Comparison of ENCODE assay signal across 34 cellular contexts in genomic region chr6:55895972-55896371, GRCh38. TPM values are rescaled to one million over a fixed set of nuclear protein-coding genes. Genes with fewer than 3 reads are reported as not detected.
"Had no signal": no experiment of that assay in that cellular context is flagged by ENCODE, and none has a peak within 500 bp of the region (broad histone marks: within the 10 kb centered on the region; RNA-seq: fewer than 3 reads in every experiment).

No MANE protein-coding gene starts in this region.

- DNase-seq: activated CD4-positive, alpha-beta T cell treated with anti-CD3 and anti-CD28 coated beads, Interleukin-2, amount 10 ng/mL, durations not matched to agents 24 days and 14 days; activated CD4-positive, alpha-beta T cell treated with anti-CD3 and anti-CD28 coated beads, Interleukin-2, amount 50 U/mL, for 4 hours; activated CD8-positive, alpha-beta T cell treated with anti-CD3 and anti-CD28 coated beads for 36 hours; activated gamma-delta T cell; activated naive CD4-positive, alpha-beta T cell treated with Interleukin-2 at 50 U/mL for 16 hours; activated naive CD8-positive, alpha-beta T cell treated with anti-CD3 and anti-CD28 coated beads, Interleukin-2, amount 10 ng/mL, durations not matched to agents 7 days and 5 days; activated T-cell treated with anti-CD3 and anti-CD28 coated beads, Interleukin-2, amount 50 U/mL, for 1 hour; amygdala; Karpas-422; KBM-7; MG63; NCI-H1048; NCI-H1105 treated with DMSO at 0.1 percent for 48 hours; NCI-H1436; NCI-H1694; NCI-H1930; NCI-H2081 treated with DMSO at 0.1 percent for 48 hours; NCI-H2171; NCI-H2227 treated with DMSO at 0.1 percent for 48 hours; NCI-H446; NCI-H524 treated with DMSO at 0.1 percent for 48 hours; Right ventricle myocardium superior; SW 1271; T1000 had no signal

- H3K27ac Mint-ChIP-seq: activated CD4-positive, alpha-beta T cell treated with anti-CD3 and anti-CD28 coated beads, Interleukin-2, amount 10 ng/mL, durations not matched to agents 24 days and 14 days; activated CD8-positive, alpha-beta T cell treated with anti-CD3 and anti-CD28 coated beads for 36 hours; activated naive CD4-positive, alpha-beta T cell treated with anti-CD3 and anti-CD28 coated beads, Interleukin-2, amount 50 U/mL, for 24 hours; activated naive CD8-positive, alpha-beta T cell treated with anti-CD3 and anti-CD28 coated beads, Interleukin-2, amount 10 ng/mL, durations not matched to agents 7 days and 5 days; activated T-helper 2 cell treated with anti-CD3 and anti-CD28 coated beads, Interferon-gamma antibody, Interleukin-2, Interleukin-4, amounts not matched to agents 10 μg/mL and 5 μg/mL and 100 μg/mL, durations not matched to agents 14 hours and 24 hours and 36 hours had no signal

- H3K36me3 Mint-ChIP-seq: activated naive CD8-positive, alpha-beta T cell treated with anti-CD3 and anti-CD28 coated beads, Interleukin-2, amount 10 ng/mL, durations not matched to agents 7 days and 5 days had no signal

- H3K4me3 Mint-ChIP-seq: activated CD4-positive, alpha-beta T cell treated with anti-CD3 and anti-CD28 coated beads, Interleukin-2, amount 10 ng/mL, durations not matched to agents 24 days and 14 days; activated CD8-positive, alpha-beta T cell treated with anti-CD3 and anti-CD28 coated beads for 36 hours; activated naive CD4-positive, alpha-beta T cell treated with anti-CD3 and anti-CD28 coated beads, Interleukin-2, amount 50 U/mL, for 24 hours; activated naive CD8-positive, alpha-beta T cell treated with anti-CD3 and anti-CD28 coated beads, Interleukin-2, amount 10 ng/mL, durations not matched to agents 7 days and 5 days; central memory CD8-positive, alpha-beta T cell had no signal

- H3K27ac ChIP-seq: ascending aorta, cardiac muscle cell had no signal

- H3K9me3 Mint-ChIP-seq: activated CD4-positive, alpha-beta T cell treated with anti-CD3 and anti-CD28 coated beads, Interleukin-2, amount 10 ng/mL, durations not matched to agents 24 days and 14 days had no signal

- H3K27me3 Mint-ChIP-seq: activated CD4-positive, alpha-beta T cell treated with anti-CD3 and anti-CD28 coated beads, Interleukin-2, amount 10 ng/mL, durations not matched to agents 24 days and 14 days; activated CD8-positive, alpha-beta T cell treated with anti-CD3 and anti-CD28 coated beads for 36 hours; activated naive CD4-positive, alpha-beta T cell treated with anti-CD3 and anti-CD28 coated beads, Interleukin-2, amount 50 U/mL, for 24 hours; activated naive CD8-positive, alpha-beta T cell treated with anti-CD3 and anti-CD28 coated beads, Interleukin-2, amount 10 ng/mL, durations not matched to agents 7 days and 5 days; central memory CD8-positive, alpha-beta T cell had no signal

- H3K4me1 Mint-ChIP-seq: activated CD4-positive, alpha-beta T cell treated with anti-CD3 and anti-CD28 coated beads, Interleukin-2, amount 10 ng/mL, durations not matched to agents 24 days and 14 days; activated naive CD4-positive, alpha-beta T cell treated with anti-CD3 and anti-CD28 coated beads, Interleukin-2, amount 50 U/mL, for 24 hours; activated naive CD8-positive, alpha-beta T cell treated with anti-CD3 and anti-CD28 coated beads, Interleukin-2, amount 10 ng/mL, durations not matched to agents 7 days and 5 days; central memory CD8-positive, alpha-beta T cell had no signal

RNA-seq across cellular contexts. Expression of gene BMP5, which starts 20.6 kb away (rescaled TPM):
- total RNA-seq: activated CD4-positive, alpha-beta T cell treated with anti-CD3 and anti-CD28 coated beads, Interleukin-2, amount 10 ng/mL, durations not matched to agents 24 days and 14 days; activated CD8-positive, alpha-beta memory T cell treated with anti-CD3 and anti-CD28 coated beads for 36 hours; activated CD8-positive, alpha-beta T cell treated with anti-CD3 and anti-CD28 coated beads for 36 hours; activated naive CD8-positive, alpha-beta T cell treated with anti-CD3 and anti-CD28 coated beads, Interleukin-2, amount 10 ng/mL, durations not matched to agents 7 days and 5 days; activated T-helper 2 cell treated with anti-CD3 and anti-CD28 coated beads, Interferon-gamma antibody, Interleukin-2, Interleukin-4, amounts not matched to agents 10 μg/mL and 5 μg/mL and 100 μg/mL, durations not matched to agents 14 hours and 24 hours and 36 hours; ascending aorta; chondrocyte; OCI-LY7; T-helper 1 cell treated with Interleukin-12 subunit alpha and Interleukin-12 subunit beta and Interleukin-4 antibody, amounts not matched to agents 30 ng/mL and 1 ng/mL, for 36 hours; T-helper 2 cell treated with Interferon-gamma antibody and Interleukin-4, amounts not matched to agents 100 ng/mL and 5 ng/mL, for 36 hours had no signal
